Comparison of ENCODE assay signal across 1 cellular context in genomic region chr6:8108031-8108660, GRCh38.
TF ChIP-seq lines count a peak whose summit lies in the region.

No MANE protein-coding gene starts in this region.

TF ChIP-seq in HepG2, 621 proteins besides CTCF, POLR2A, EP300 and RAD21 (continued from another document and continues in another):
- TF ChIP-seq, protein P1, sequence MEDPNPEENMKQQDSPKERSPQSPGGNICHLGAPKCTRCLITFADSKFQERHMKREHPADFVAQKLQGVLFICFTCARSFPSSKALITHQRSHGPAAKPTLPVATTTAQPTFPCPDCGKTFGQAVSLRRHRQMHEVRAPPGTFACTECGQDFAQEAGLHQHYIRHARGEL (CRISPR knock-in tag; IDR thresholded peaks at IDR 0.05): no peak; the same call in 1 of the 2 replicates
- TF ChIP-seq ZNF232 (CRISPR knock-in tag; IDR thresholded peaks at IDR 0.05; ENCODE audit: borderline replicate concordance) (no peak), SSRP1 (CRISPR knock-in tag; IDR thresholded peaks at IDR 0.05) (no peak), SOX6 (IDR thresholded peaks at IDR 0.05) (no peak), SOX6 (CRISPR knock-in tag; IDR thresholded peaks at IDR 0.05) (peak; percentile 6; the same call in 1 of the 2 replicates), MAFK (conservative IDR thresholded peaks at IDR 0.05 in 1 of 2, IDR thresholded peaks at IDR 0.05 in 1 of 2; ENCODE audit: low read length in 2 of 2) (peak; percentile 80 to 93), GRHL1 (CRISPR knock-in tag; conservative IDR thresholded peaks at IDR 0.05) (no peak), KMT2B (CRISPR knock-in tag; IDR thresholded peaks at IDR 0.05) (peak; percentile 54; the same call in 1 of the 2 replicates), DZIP1 (CRISPR knock-in tag; IDR thresholded peaks at IDR 0.05) (no peak), ZNF772 (CRISPR knock-in tag; IDR thresholded peaks at IDR 0.05) (peak; percentile 38; the same call in 1 of the 2 replicates), SKIL (CRISPR knock-in tag; IDR thresholded peaks at IDR 0.05; ENCODE audit: borderline replicate concordance) (peak; percentile 47; the same call in 1 of the 2 replicates), ZNF335 (CRISPR knock-in tag; IDR thresholded peaks at IDR 0.05) (0 out of 2 replicates have a peak, but pooled peaks have one; percentile 29), SIX4 (CRISPR knock-in tag; IDR thresholded peaks at IDR 0.05) (peak; percentile 87), SOX5 (CRISPR knock-in tag; IDR thresholded peaks at IDR 0.05; ENCODE audit: borderline replicate concordance) (peak; percentile 65), DPF2 (CRISPR knock-in tag; IDR thresholded peaks at IDR 0.05; ENCODE audit: borderline replicate concordance, low read depth) (peak; percentile 75), ZFP62 (CRISPR knock-in tag; IDR thresholded peaks at IDR 0.05) (no peak), SIX1 (CRISPR knock-in tag; IDR thresholded peaks at IDR 0.05; ENCODE audit: borderline replicate concordance) (peak; percentile 86; the same call in 1 of the 2 replicates), RERE (CRISPR knock-in tag; IDR thresholded peaks at IDR 0.05; ENCODE audit: low read depth) (0 out of 2 replicates have a peak, but pooled peaks have one; percentile 12), ZNF761 (CRISPR knock-in tag; conservative IDR thresholded peaks at IDR 0.05) (0 out of 2 replicates have a peak, but pooled peaks have one; percentile 79), KDM2A (CRISPR knock-in tag; IDR thresholded peaks at IDR 0.05; ENCODE audit: borderline replicate concordance, low read depth) (peak; percentile 79), NFATC3 (CRISPR knock-in tag; IDR thresholded peaks at IDR 0.05) (no peak), FOSL1 (CRISPR knock-in tag; IDR thresholded peaks at IDR 0.05; ENCODE audit: borderline replicate concordance) (peak; percentile 81; the same call in 1 of the 2 replicates), NFE2 (CRISPR knock-in tag; IDR thresholded peaks at IDR 0.05) (peak; percentile 92), RFX5 (IDR thresholded peaks at IDR 0.05; ENCODE audit: low read depth, low read length) (no peak), ZNF3 (CRISPR knock-in tag; IDR thresholded peaks at IDR 0.05) (peak; percentile 90), ZNF383 (CRISPR knock-in tag; IDR thresholded peaks at IDR 0.05; ENCODE audit: borderline replicate concordance) (no peak), RNF219 (CRISPR knock-in tag; IDR thresholded peaks at IDR 0.05) (no peak), ZNF670 (CRISPR knock-in tag; IDR thresholded peaks at IDR 0.05; ENCODE audit: borderline replicate concordance) (peak; percentile 20; the same call in 1 of the 2 replicates), FOXP1 (IDR thresholded peaks at IDR 0.05) (peak; percentile 56; the same call in 1 of the 2 replicates), FOXP1 (CRISPR knock-in tag; IDR thresholded peaks at IDR 0.05) (peak; percentile 87), ZSCAN9 (CRISPR knock-in tag; IDR thresholded peaks at IDR 0.05; ENCODE audit: borderline replicate concordance) (peak; percentile 71; the same call in 1 of the 2 replicates)
- TF ChIP-seq, protein P2, sequence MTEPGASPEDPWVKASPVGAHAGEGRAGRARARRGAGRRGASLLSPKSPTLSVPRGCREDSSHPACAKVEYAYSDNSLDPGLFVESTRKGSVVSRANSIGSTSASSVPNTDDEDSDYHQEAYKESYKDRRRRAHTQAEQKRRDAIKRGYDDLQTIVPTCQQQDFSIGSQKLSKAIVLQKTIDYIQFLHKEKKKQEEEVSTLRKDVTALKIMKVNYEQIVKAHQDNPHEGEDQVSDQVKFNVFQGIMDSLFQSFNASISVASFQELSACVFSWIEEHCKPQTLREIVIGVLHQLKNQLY (CRISPR knock-in tag; IDR thresholded peaks at IDR 0.05): peak; percentile 72; the same call in 1 of the 2 replicates
- TF ChIP-seq, protein P3, sequence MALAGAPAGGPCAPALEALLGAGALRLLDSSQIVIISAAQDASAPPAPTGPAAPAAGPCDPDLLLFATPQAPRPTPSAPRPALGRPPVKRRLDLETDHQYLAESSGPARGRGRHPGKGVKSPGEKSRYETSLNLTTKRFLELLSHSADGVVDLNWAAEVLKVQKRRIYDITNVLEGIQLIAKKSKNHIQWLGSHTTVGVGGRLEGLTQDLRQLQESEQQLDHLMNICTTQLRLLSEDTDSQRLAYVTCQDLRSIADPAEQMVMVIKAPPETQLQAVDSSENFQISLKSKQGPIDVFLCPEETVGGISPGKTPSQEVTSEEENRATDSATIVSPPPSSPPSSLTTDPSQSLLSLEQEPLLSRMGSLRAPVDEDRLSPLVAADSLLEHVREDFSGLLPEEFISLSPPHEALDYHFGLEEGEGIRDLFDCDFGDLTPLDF (CRISPR knock-in tag; IDR thresholded peaks at IDR 0.05): no peak
- TF ChIP-seq, protein P4, sequence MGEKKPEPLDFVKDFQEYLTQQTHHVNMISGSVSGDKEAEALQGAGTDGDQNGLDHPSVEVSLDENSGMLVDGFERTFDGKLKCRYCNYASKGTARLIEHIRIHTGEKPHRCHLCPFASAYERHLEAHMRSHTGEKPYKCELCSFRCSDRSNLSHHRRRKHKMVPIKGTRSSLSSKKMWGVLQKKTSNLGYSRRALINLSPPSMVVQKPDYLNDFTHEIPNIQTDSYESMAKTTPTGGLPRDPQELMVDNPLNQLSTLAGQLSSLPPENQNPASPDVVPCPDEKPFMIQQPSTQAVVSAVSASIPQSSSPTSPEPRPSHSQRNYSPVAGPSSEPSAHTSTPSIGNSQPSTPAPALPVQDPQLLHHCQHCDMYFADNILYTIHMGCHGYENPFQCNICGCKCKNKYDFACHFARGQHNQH (CRISPR knock-in tag; IDR thresholded peaks at IDR 0.05): 0 out of 2 replicates have a peak, but pooled peaks have one; percentile 30
- TF ChIP-seq, protein P5, sequence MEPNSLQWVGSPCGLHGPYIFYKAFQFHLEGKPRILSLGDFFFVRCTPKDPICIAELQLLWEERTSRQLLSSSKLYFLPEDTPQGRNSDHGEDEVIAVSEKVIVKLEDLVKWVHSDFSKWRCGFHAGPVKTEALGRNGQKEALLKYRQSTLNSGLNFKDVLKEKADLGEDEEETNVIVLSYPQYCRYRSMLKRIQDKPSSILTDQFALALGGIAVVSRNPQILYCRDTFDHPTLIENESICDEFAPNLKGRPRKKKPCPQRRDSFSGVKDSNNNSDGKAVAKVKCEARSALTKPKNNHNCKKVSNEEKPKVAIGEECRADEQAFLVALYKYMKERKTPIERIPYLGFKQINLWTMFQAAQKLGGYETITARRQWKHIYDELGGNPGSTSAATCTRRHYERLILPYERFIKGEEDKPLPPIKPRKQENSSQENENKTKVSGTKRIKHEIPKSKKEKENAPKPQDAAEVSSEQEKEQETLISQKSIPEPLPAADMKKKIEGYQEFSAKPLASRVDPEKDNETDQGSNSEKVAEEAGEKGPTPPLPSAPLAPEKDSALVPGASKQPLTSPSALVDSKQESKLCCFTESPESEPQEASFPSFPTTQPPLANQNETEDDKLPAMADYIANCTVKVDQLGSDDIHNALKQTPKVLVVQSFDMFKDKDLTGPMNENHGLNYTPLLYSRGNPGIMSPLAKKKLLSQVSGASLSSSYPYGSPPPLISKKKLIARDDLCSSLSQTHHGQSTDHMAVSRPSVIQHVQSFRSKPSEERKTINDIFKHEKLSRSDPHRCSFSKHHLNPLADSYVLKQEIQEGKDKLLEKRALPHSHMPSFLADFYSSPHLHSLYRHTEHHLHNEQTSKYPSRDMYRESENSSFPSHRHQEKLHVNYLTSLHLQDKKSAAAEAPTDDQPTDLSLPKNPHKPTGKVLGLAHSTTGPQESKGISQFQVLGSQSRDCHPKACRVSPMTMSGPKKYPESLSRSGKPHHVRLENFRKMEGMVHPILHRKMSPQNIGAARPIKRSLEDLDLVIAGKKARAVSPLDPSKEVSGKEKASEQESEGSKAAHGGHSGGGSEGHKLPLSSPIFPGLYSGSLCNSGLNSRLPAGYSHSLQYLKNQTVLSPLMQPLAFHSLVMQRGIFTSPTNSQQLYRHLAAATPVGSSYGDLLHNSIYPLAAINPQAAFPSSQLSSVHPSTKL (CRISPR knock-in tag; IDR thresholded peaks at IDR 0.05): peak; percentile 85
